ENCODE assay signal across 11 cellular contexts in the genomic region with DNA sequence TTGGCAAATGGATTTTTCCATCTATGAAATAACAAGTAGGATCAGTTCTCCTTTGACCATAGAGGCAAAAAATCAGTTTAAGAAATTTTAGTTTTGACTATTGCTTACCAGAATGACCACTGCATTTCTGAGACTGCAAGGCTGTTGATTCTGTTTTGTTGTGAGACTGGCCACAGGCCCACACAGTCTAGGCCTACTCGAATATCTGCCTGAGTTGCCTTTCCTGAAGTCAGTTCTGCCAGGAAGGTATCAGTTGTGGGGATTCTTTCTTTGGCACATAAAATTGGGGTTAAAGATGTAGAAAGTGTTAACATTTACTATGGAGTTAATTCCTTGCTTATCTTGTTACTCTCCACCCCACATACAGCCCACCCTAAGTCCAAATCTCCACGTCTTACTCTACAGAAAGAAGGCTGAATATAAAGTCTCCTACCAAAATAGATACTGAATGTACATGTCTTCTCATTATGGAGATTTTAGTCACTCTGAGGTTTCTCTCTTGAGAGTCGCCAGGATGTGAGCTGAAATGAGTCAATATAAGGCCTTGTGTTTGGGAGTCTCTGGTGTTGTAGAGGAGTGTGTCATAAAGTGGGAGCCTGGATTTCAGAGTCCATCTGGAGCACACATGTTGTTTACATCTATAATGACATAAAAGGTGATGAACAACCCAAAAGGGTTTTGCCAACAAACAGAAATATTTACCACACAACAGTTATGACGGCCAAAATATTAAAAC. TPM values are rescaled to one million over a fixed set of nuclear protein-coding genes. Genes with fewer than 3 reads are reported as not detected.
DNase-seq lines count a peak whose midpoint lies in the region; TF ChIP-seq lines count a peak whose summit lies in the region.
"Had no signal": no experiment of that assay in that cellular context is flagged by ENCODE, and none has a peak within 500 bp of the region (broad histone marks: within the 10 kb centered on the region; RNA-seq: fewer than 3 reads in every experiment).

No MANE protein-coding gene starts in this region.

- peak; percentile 96 for DNase-seq in GM04504 (ENCODE audit: low read depth)
- no peak for DNase-seq in endothelial cell (ENCODE audit: low spot score)
- no peak for DNase-seq in osteocyte (ENCODE audit: extremely low spot score, unreplicated experiment)
- DNase-seq in testis, result no peak
- DNase-seq in SW480 (ENCODE audit: low spot score), result no peak
- no peak for DNase-seq in C1 segment of cervical spinal cord (lab: John Stamatoyannopoulos, UW)
- DNase-seq in islet precursor cell, result no peak
- DNase-seq: activated naive CD4-positive, alpha-beta T cell treated with Interleukin-2 at 50 U/mL for 16 hours; immature natural killer cell; MM.1S had no signal

- H3K9me2 ChIP-seq in Loucy (replicated peaks; ENCODE audit: low read depth, low read length), result no peaks in the 10 kb centered on the region

- H2AFZ ChIP-seq in Loucy (ENCODE audit: low read length), result 0 out of 2 replicates have a peak overlapping the region, but pooled peaks have one; percentile 15

- H3K27ac Mint-ChIP-seq in endothelial cell (ENCODE audit: unreplicated experiment), result peak overlapping the region; percentile 21
- H3K27ac Mint-ChIP-seq in osteocyte (ENCODE audit: unreplicated experiment), result peak overlapping the region; percentile 44

- no peak overlapping the region for H3K9ac ChIP-seq in Loucy (ENCODE audit: low read depth, low read length, poor library complexity, severe bottlenecking)

- H3K9me3 ChIP-seq in Loucy (ENCODE audit: insufficient read depth, low read depth, low read length) (peaks cover 5% of the 10 kb centered on the region; the same call in 1 of the 2 replicates), testis (no peaks in the 10 kb centered on the region)

- H4K20me1 ChIP-seq in Loucy (ENCODE audit: insufficient read depth, low read length, poor library complexity, severe bottlenecking), result no peaks in the 10 kb centered on the region

- H3K4me1 Mint-ChIP-seq in endothelial cell (ENCODE audit: unreplicated experiment), result peaks cover 7% of the 10 kb centered on the region
- H3K4me1 Mint-ChIP-seq in osteocyte (ENCODE audit: unreplicated experiment), result peaks cover 16% of the 10 kb centered on the region
- H3K4me1 Mint-ChIP-seq: immature natural killer cell had no signal

- H3K4me2 ChIP-seq in Loucy (ENCODE audit: low read depth, low read length, poor library complexity, severe bottlenecking), result no peak overlapping the region

- TF ChIP-seq CTCF in Loucy (conservative IDR thresholded peaks at IDR 0.05; ENCODE audit: low read length), result no peak
- no peak for TF ChIP-seq CTCF in endothelial cell (IDR thresholded peaks at IDR 0.05; ENCODE audit: unreplicated experiment)
- no peak for TF ChIP-seq CTCF in osteocyte (IDR thresholded peaks at IDR 0.05)
- no peak for TF ChIP-seq CTCF in testis (IDR thresholded peaks at IDR 0.05)

- H3K27me3 ChIP-seq in Loucy (ENCODE audit: insufficient read depth, low read length, poor library complexity, severe bottlenecking) (no peaks in the 10 kb centered on the region), testis (no peaks in the 10 kb centered on the region)

- H3K9me3 Mint-ChIP-seq in endothelial cell (ENCODE audit: unreplicated experiment) (no peaks in the 10 kb centered on the region), osteocyte (ENCODE audit: unreplicated experiment) (peaks cover 7% of the 10 kb centered on the region)

- H3K4me1 ChIP-seq in Loucy (ENCODE audit: insufficient read depth, low read length, poor library complexity, severe bottlenecking) (no peaks in the 10 kb centered on the region), testis (peaks cover 3% of the 10 kb centered on the region)

- peaks cover 13% of the 10 kb centered on the region for H3K36me3 Mint-ChIP-seq in endothelial cell (ENCODE audit: low read depth, unreplicated experiment)
- H3K36me3 Mint-ChIP-seq in osteocyte (ENCODE audit: unreplicated experiment), result no peaks in the 10 kb centered on the region

- H3K4me3 ChIP-seq in Loucy (ENCODE audit: low read length, poor library complexity, severe bottlenecking) (no peak overlapping the region), testis (no peak overlapping the region)

- TF ChIP-seq POLR2A in testis (IDR thresholded peaks at IDR 0.05), result no peak

- H3K79me2 ChIP-seq in Loucy (ENCODE audit: insufficient read depth, low read length), result no peaks in the 10 kb centered on the region

- WGBS in testis, 2 donors, result 71 to 73% methylated on average over 4 of the region's 4 CpGs

- no peaks in the 10 kb centered on the region for H3F3A ChIP-seq in Loucy (ENCODE audit: low read depth)

- H3K27me3 Mint-ChIP-seq in endothelial cell (ENCODE audit: unreplicated experiment) (no peaks in the 10 kb centered on the region), osteocyte (ENCODE audit: unreplicated experiment) (no peaks in the 10 kb centered on the region)

- intact Hi-C loops in testis (cut with DNase I; ENCODE audit: low total_unique reads), result no loop called here

- no peak overlapping the region for H3K4me3 Mint-ChIP-seq in endothelial cell (ENCODE audit: unreplicated experiment)
- H3K4me3 Mint-ChIP-seq in osteocyte (ENCODE audit: unreplicated experiment), result no peak overlapping the region

- H3K36me3 ChIP-seq in Loucy (ENCODE audit: insufficient read depth, low read length) (no peaks in the 10 kb centered on the region), testis (ENCODE audit: low read depth, missing control alignments) (no peaks in the 10 kb centered on the region)

- no peak overlapping the region for H3K27ac ChIP-seq in testis

RNA-seq across cellular contexts. Expression of a gene that starts 45.0 kb away (rescaled TPM):
- total RNA-seq in endothelial cell (ENCODE audit: unreplicated experiment) (137 TPM), osteocyte (116 and 120 TPM in 2 replicates), testis (10 to 100 TPM; 46.5 to 47.0 TPM)
- polyA plus RNA-seq in testis (ENCODE audit: insufficient read depth, low read depth, low replicate concordance), result 19.4 TPM
- polyA plus RNA-seq: immature natural killer cell had no signal

RNA-seq across cellular contexts. Expression of a gene that starts 49.4 kb away (rescaled TPM):
- total RNA-seq in endothelial cell (ENCODE audit: unreplicated experiment) (43.8 TPM), osteocyte (49.7 and 53.5 TPM in 2 replicates), testis (10 to 100 TPM; 21.8 to 27.7 TPM)
- polyA plus RNA-seq in testis (ENCODE audit: insufficient read depth, low read depth, low replicate concordance), result 19.9 TPM
